30 cellular contexts compared by ENCODE assay signal in the genomic region with DNA sequence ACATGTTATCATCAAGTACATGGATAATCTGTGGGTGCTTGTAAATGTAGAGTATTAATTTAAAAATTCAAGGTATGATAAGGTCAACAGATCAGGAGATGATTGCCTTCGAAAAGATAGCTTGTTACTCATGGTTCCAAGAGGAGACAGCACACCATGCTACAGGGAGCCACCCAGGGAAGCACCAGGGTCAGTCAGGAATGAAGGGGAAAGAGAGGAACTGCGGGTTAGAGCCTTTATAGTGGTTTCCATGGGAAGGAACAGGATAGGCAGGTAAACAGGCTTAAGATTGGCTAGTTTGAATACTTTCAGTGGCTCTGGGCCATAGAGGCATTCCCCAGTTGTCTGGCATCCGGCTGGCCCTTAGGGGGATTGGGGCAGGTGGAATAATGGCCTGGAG.
DNase-seq lines count a peak whose midpoint lies in the region; ATAC-seq and TF ChIP-seq lines count a peak whose summit lies in the region.
"Had no signal": no experiment of that assay in that cellular context is flagged by ENCODE, and none has a peak within 500 bp of the region (broad histone marks: within the 10 kb centered on the region; RNA-seq: fewer than 3 reads in every experiment).

No MANE protein-coding gene starts in this region.

- no peak overlapping the region for H2BK120ac ChIP-seq in trophoblast cell (ENCODE audit: insufficient read depth, low read length, poor library complexity)

- no peak overlapping the region for H2BK5ac ChIP-seq in trophoblast cell (ENCODE audit: low read depth, low read length, poor library complexity)

- no CpG with 5 or more reads among the region's 3 CpGs for WGBS in trophoblast cell (ENCODE audit: extremely low coverage, insufficient coverage, insufficient read length)

- no peak overlapping the region for H4K91ac ChIP-seq in trophoblast cell (ENCODE audit: low read depth, low read length)

- H3K9ac ChIP-seq in trophoblast cell (ENCODE audit: low read length): no peak overlapping the region
- H3K9ac ChIP-seq: BLaER1; BLaER1 treated with 17β-estradiol and CSF1 and Interleukin-3, amounts not matched to agents 10 nM and 100 nM had no signal

- POLR2A ChIA-PET in WTC11 (lab: Charles Lee): no interaction called here

- no peak overlapping the region for H2AK5ac ChIP-seq in trophoblast cell (ENCODE audit: low read length)

- H2BK12ac ChIP-seq in trophoblast cell (ENCODE audit: low read length): no peak overlapping the region

- no peak overlapping the region for H2AFZ ChIP-seq in trophoblast cell (ENCODE audit: insufficient read depth, low read length, poor library complexity)

- CTCF ChIA-PET in WTC11 (lab: Charles Lee): no interaction called here

- no peaks in the 10 kb centered on the region for H3K9me3 ChIP-seq in trophoblast cell (ENCODE audit: insufficient read depth, low read depth, low read length)
- H3K9me3 ChIP-seq: A549, BE2C had no signal

- H4K8ac ChIP-seq in trophoblast cell (ENCODE audit: low read depth, low read length): no peak overlapping the region

- no peak overlapping the region for H3K27ac ChIP-seq in trophoblast cell (ENCODE audit: low read depth, low read length)
- H3K27ac ChIP-seq: 22Rv1; A549; BLaER1; BLaER1 treated with 17β-estradiol and CSF1 and Interleukin-3, amounts not matched to agents 10 nM and 100 nM; C4-2B had no signal

- no peak for TF ChIP-seq CTCF in WTC11 (IDR thresholded peaks at IDR 0.05)

- no peaks in the 10 kb centered on the region for H3K79me2 ChIP-seq in trophoblast cell (ENCODE audit: control insufficient read depth, insufficient read depth, low read length, poor library complexity)

- no peaks in the 10 kb centered on the region for H3K4me1 ChIP-seq in trophoblast cell (ENCODE audit: control insufficient read depth in 1 of 2, insufficient read depth in 2 of 2, low read length in 2 of 2)
- H3K4me1 ChIP-seq: A549; BE2C; BLaER1; BLaER1 treated with 17β-estradiol and CSF1 and Interleukin-3, amounts not matched to agents 10 nM and 100 nM; Caco-2 had no signal

- H3K4me1 Mint-ChIP-seq in WTC11: no peaks in the 10 kb centered on the region
- H3K4me1 Mint-ChIP-seq: B cell; CD14-positive monocyte; CD4-positive, alpha-beta memory T cell; CD4-positive, CD25-positive, alpha-beta regulatory T cell; CD8-positive, alpha-beta memory T cell had no signal

- H3K36me3 Mint-ChIP-seq in WTC11: no peaks in the 10 kb centered on the region
- H3K36me3 Mint-ChIP-seq: CD14-positive monocyte; CD4-positive, alpha-beta memory T cell; CD4-positive, CD25-positive, alpha-beta regulatory T cell; CD8-positive, alpha-beta memory T cell; CD8-positive, alpha-beta T cell had no signal

- no peaks in the 10 kb centered on the region for H3K36me3 ChIP-seq in trophoblast cell (ENCODE audit: control insufficient read depth in 1 of 2, insufficient read depth in 2 of 2, low read length in 2 of 2)
- H3K36me3 ChIP-seq: BE2C; BLaER1; BLaER1 treated with 17β-estradiol and CSF1 and Interleukin-3, amounts not matched to agents 10 nM and 100 nM had no signal

- H3K14ac ChIP-seq in trophoblast cell (ENCODE audit: low read length): no peak overlapping the region

- no peak overlapping the region for H3K4me2 ChIP-seq in trophoblast cell (ENCODE audit: low read length)
- H3K4me2 ChIP-seq: A549; BLaER1; BLaER1 treated with 17β-estradiol and CSF1 and Interleukin-3, amounts not matched to agents 10 nM and 100 nM had no signal

- 0 out of 2 replicates have a peak, but pooled peaks have one; percentile 36 for ATAC-seq in WTC11
- ATAC-seq: A549; CD8-positive, alpha-beta T cell had no signal

- H4K12ac ChIP-seq in trophoblast cell (ENCODE audit: low read depth, low read length): no peak overlapping the region

- peaks cover 14% of the 10 kb centered on the region; the same call in 1 of the 2 replicates for H3K9me3 Mint-ChIP-seq in WTC11
- H3K9me3 Mint-ChIP-seq: CD8-positive, alpha-beta T cell had no signal

- H3K27me3 Mint-ChIP-seq in WTC11 (ENCODE audit: low read depth): no peaks in the 10 kb centered on the region
- H3K27me3 Mint-ChIP-seq: B cell; CD4-positive, alpha-beta T cell; CD4-positive, CD25-positive, alpha-beta regulatory T cell had no signal

- H3K18ac ChIP-seq in trophoblast cell (ENCODE audit: low read length): no peak overlapping the region

- no peak overlapping the region for H3K4me3 ChIP-seq in trophoblast cell (ENCODE audit: low read depth, low read length)
- H3K4me3 ChIP-seq: A549; BLaER1; BLaER1 treated with 17β-estradiol and CSF1 and Interleukin-3, amounts not matched to agents 10 nM and 100 nM had no signal

- no peak overlapping the region for H3K4me3 Mint-ChIP-seq in WTC11
- H3K4me3 Mint-ChIP-seq: B cell; CD14-positive monocyte; CD4-positive, alpha-beta memory T cell; CD4-positive, alpha-beta T cell; CD4-positive, CD25-positive, alpha-beta regulatory T cell; CD8-positive, alpha-beta memory T cell; CD8-positive, alpha-beta T cell had no signal

- DNase-seq in WTC11 (ENCODE audit: low spot score) (no peak), trophoblast cell (peak; percentile 86 to 91), NCI-H1092 treated with DMSO at 0.1 percent for 48 hours (lab: John Stamatoyannopoulos, UW) (no peak)
- DNase-seq in activated CD4-positive, alpha-beta T cell treated with anti-CD3 and anti-CD28 coated beads for 4 hours: no peak
- DNase-seq: 8988T; ACHN; AML-193; BE2C; C1 segment of cervical spinal cord; Caco-2; Calu3; CD4-positive, alpha-beta memory T cell; CD4-positive, alpha-beta T cell; CD4-positive, CD25-positive, alpha-beta regulatory T cell; CD8-positive, alpha-beta memory T cell; CD8-positive, alpha-beta T cell; COR-L47; DMS 273 treated with DMSO at 0.1 percent for 48 hours; DMS153; DMS79; DMS79 treated with DMSO at 0.1 percent for 48 hours; DND-41; EL had no signal

- no peak overlapping the region for H3K27ac Mint-ChIP-seq in WTC11
- H3K27ac Mint-ChIP-seq: B cell; CD14-positive monocyte; CD4-positive, alpha-beta memory T cell; CD4-positive, alpha-beta T cell; CD4-positive, CD25-positive, alpha-beta regulatory T cell; CD8-positive, alpha-beta memory T cell; CD8-positive, alpha-beta T cell had no signal

- H3K23ac ChIP-seq in trophoblast cell (ENCODE audit: low read length): peak overlapping the region; percentile 46

- no peak overlapping the region for H3K4ac ChIP-seq in trophoblast cell (ENCODE audit: low read depth, low read length)

- H3K79me1 ChIP-seq in trophoblast cell (ENCODE audit: low read length): no peaks in the 10 kb centered on the region

- no peaks in the 10 kb centered on the region for H3K27me3 ChIP-seq in trophoblast cell (ENCODE audit: insufficient read depth, low read length)
- H3K27me3 ChIP-seq: BLaER1; BLaER1 treated with 17β-estradiol and CSF1 and Interleukin-3, amounts not matched to agents 10 nM and 100 nM had no signal

TF ChIP-seq in WTC11, 78 proteins besides CTCF, POLR2A, EP300 and RAD21:
- TF ChIP-seq NR2C2 (CRISPR knock-in tag; IDR thresholded peaks at IDR 0.05) (no peak), GTF2I (CRISPR knock-in tag; conservative IDR thresholded peaks at IDR 0.05) (no peak)
- TF ChIP-seq, protein P1, sequence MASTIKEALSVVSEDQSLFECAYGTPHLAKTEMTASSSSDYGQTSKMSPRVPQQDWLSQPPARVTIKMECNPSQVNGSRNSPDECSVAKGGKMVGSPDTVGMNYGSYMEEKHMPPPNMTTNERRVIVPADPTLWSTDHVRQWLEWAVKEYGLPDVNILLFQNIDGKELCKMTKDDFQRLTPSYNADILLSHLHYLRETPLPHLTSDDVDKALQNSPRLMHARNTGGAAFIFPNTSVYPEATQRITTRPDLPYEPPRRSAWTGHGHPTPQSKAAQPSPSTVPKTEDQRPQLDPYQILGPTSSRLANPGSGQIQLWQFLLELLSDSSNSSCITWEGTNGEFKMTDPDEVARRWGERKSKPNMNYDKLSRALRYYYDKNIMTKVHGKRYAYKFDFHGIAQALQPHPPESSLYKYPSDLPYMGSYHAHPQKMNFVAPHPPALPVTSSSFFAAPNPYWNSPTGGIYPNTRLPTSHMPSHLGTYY (CRISPR knock-in tag; IDR thresholded peaks at IDR 0.05): no peak

Comparison
In these comparisons a context has a peak if more than half of its experiments do, and no peak if none do; other contexts are left out.
1. DNase-seq: peak in trophoblast cell (2 of 2); none in WTC11 (single experiment), NCI-H1092 treated with DMSO at 0.1 percent for 48 hours (single experiment) and activated CD4-positive, alpha-beta T cell treated with anti-CD3 and anti-CD28 coated beads for 4 hours (0 of 2).